Comparison of ENCODE assay signal across 10 cellular contexts in the genomic region with DNA sequence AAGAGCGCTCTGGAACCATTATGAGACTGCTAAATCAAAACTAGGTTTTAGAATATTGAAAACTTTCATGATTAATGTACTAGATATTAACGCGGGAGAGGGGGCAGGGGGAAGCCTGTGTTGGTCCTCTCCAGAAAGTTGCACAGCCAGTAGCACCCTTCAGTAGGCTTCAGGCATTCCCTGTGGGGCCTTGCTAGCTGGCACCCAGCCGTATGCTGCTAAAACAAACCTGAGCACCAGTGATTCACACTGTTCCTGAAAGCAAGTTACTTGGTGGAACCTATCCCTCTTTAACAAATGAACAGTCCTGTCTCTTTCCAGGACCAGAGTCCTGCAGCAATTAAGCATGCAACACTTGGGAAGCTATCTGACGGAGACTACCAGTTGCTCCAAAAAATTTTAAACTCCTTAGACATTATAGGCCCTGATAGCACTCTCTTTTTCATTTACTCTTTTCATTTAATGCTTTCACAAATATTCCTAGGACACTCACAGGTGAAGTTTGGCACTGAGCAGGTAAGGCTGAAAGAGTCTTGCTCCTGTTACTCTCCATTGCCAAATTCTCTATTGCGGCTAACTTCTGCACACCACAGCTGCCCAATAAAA. TPM values are rescaled to one million over a fixed set of nuclear protein-coding genes. Genes with fewer than 3 reads are reported as not detected.
A peak's percentile ranks its signal among the peaks of the same experiment; 100 is the strongest.
DNase-seq lines count a peak whose midpoint lies in the region; ATAC-seq and TF ChIP-seq lines count a peak whose summit lies in the region.
"Had no signal": no experiment of that assay in that cellular context is flagged by ENCODE, and none has a peak within 500 bp of the region (broad histone marks: within the 10 kb centered on the region; RNA-seq: fewer than 3 reads in every experiment).

No MANE protein-coding gene starts in this region.

- POLR2A ChIA-PET in AG04449 (lab: Yijun Ruan, JAX) = interaction anchor here (0.5 to 1.3 kb wide), 3 partner anchors 10 to 292 kb away, joined by 3 to 4 read pairs (median 3); no protein-coding TSS in a partner anchor

- H3K4me3 Mint-ChIP-seq in activated naive CD8-positive, alpha-beta T cell treated with anti-CD3 and anti-CD28 coated beads, Interleukin-2, amount 50 U/mL, for 24 hours = peak overlapping the region; percentile 94

- peak overlapping the region; percentile 91 for H3K9ac ChIP-seq in mesendoderm (ENCODE audit: low read length)

- H3K79me1 ChIP-seq in mesendoderm (ENCODE audit: low read length) = peaks cover 14% of the 10 kb centered on the region

- no peak for ATAC-seq in activated naive CD8-positive, alpha-beta T cell treated with anti-CD3 and anti-CD28 coated beads, Interleukin-2, amount 50 U/mL, for 24 hours
- no peak for ATAC-seq in upper lobe of right lung

- H3K4me2 ChIP-seq in mesendoderm (ENCODE audit: low read length) = no peak overlapping the region

- no peak overlapping the region for H2BK15ac ChIP-seq in mesendoderm (replicated peaks; ENCODE audit: low read depth)

- no peaks in the 10 kb centered on the region for H3K9me3 Mint-ChIP-seq in activated naive CD8-positive, alpha-beta T cell treated with anti-CD3 and anti-CD28 coated beads, Interleukin-2, amount 50 U/mL, for 24 hours

- peaks cover 42% of the 10 kb centered on the region for H3K36me3 ChIP-seq in HAP-1 (replicated peaks)
- peaks cover 4% of the 10 kb centered on the region for H3K36me3 ChIP-seq in mesendoderm (ENCODE audit: control insufficient read depth, insufficient read depth, low read length)
- H3K36me3 ChIP-seq in upper lobe of right lung = peaks cover 36% of the 10 kb centered on the region

- H3K9me3 ChIP-seq in HAP-1 = no peaks in the 10 kb centered on the region
- no peaks in the 10 kb centered on the region for H3K9me3 ChIP-seq in upper lobe of right lung

- no peak overlapping the region for H3K56ac ChIP-seq in mesendoderm (ENCODE audit: low read length)

- intact Hi-C loops in upper lobe of right lung (cut with DNase I) = no loop called here

- H3K4ac ChIP-seq in mesendoderm (ENCODE audit: low read depth, low read length) = no peak overlapping the region

- in situ Hi-C loops in HAP-1 (cut with MboI; ENCODE audit: low sequenced_read_pairs) = no loop called here

- WGBS in mesendoderm (ENCODE audit: extremely low coverage, insufficient coverage, low lambda C conversion rate) = no CpG with 5 or more reads among the region's 6 CpGs

- CTCF ChIA-PET in AG04449 (lab: Yijun Ruan, JAX) = interaction anchor here (1.8 to 9.9 kb wide), 3 partner anchors 11 to 103 kb away, joined by 4 to 161 read pairs (median 28); no protein-coding TSS in a partner anchor

- H3K4me3 ChIP-seq in AG04449 (ENCODE audit: low read depth, low read length) (peak overlapping the region; percentile 97), HAP-1 (peak overlapping the region; percentile 95), mesendoderm (ENCODE audit: low read length) (no peak overlapping the region), upper lobe of right lung (no peak overlapping the region)

- H3K27me3 ChIP-seq in HAP-1 (ENCODE audit: low read depth) (no peaks in the 10 kb centered on the region), mesendoderm (ENCODE audit: insufficient read depth, low read length, poor library complexity) (no peaks in the 10 kb centered on the region), upper lobe of right lung (no peaks in the 10 kb centered on the region)

- DNase-seq in AG04449 (ENCODE audit: low read depth, low spot score) (no peak), HAP-1 (ENCODE audit: low spot score in 2 of 2) (no peak), mesendoderm (no peak), caudate nucleus (lab: John Stamatoyannopoulos, UW) (no peak), upper lobe of right lung (no peak), T1000 (lab: John Stamatoyannopoulos, UW) (no peak), DMS153 treated with DMSO at 0.1 percent for 48 hours (lab: John Stamatoyannopoulos, UW; ENCODE audit: unreplicated experiment) (no peak)
- no peak for DNase-seq in activated naive CD8-positive, alpha-beta T cell treated with anti-CD3 and anti-CD28 coated beads, Interleukin-2, amount 50 U/mL, for 24 hours
- DNase-seq: HCEC 1CT, NCI-H1105 had no signal

- no peak overlapping the region for H3K23ac ChIP-seq in mesendoderm (ENCODE audit: low read length)

- H3K36me3 Mint-ChIP-seq in activated naive CD8-positive, alpha-beta T cell treated with anti-CD3 and anti-CD28 coated beads, Interleukin-2, amount 50 U/mL, for 24 hours (ENCODE audit: low read depth) = peaks cover 56% of the 10 kb centered on the region

- peaks cover 48% of the 10 kb centered on the region for H3K4me1 Mint-ChIP-seq in activated naive CD8-positive, alpha-beta T cell treated with anti-CD3 and anti-CD28 coated beads, Interleukin-2, amount 50 U/mL, for 24 hours

- no peaks in the 10 kb centered on the region for H3K27me3 Mint-ChIP-seq in activated naive CD8-positive, alpha-beta T cell treated with anti-CD3 and anti-CD28 coated beads, Interleukin-2, amount 50 U/mL, for 24 hours

- H4K5ac ChIP-seq in mesendoderm (ENCODE audit: low read length) = no peak overlapping the region

- H3K27ac ChIP-seq in mesendoderm (ENCODE audit: low read depth, low read length) = no peak overlapping the region
- H3K27ac ChIP-seq in caudate nucleus (ENCODE audit: low read depth, low read length) = no peak overlapping the region
- H3K27ac ChIP-seq in upper lobe of right lung = no peak overlapping the region

- H2BK120ac ChIP-seq in mesendoderm (ENCODE audit: low read depth, low read length) = no peak overlapping the region

- H3K79me2 ChIP-seq in mesendoderm (ENCODE audit: control insufficient read depth, insufficient read depth, low read length) = peaks cover 26% of the 10 kb centered on the region

- H4K8ac ChIP-seq in mesendoderm (ENCODE audit: low read depth, low read length) = no peak overlapping the region

- no peak overlapping the region for H2AK5ac ChIP-seq in mesendoderm (ENCODE audit: low read length)

- no peak for TF ChIP-seq CTCF in AG04449 (IDR thresholded peaks at IDR 0.05; ENCODE audit: insufficient read depth, low read length, missing control alignments)
- no peak for TF ChIP-seq CTCF in upper lobe of right lung (IDR thresholded peaks at IDR 0.05)

- peaks cover 24% of the 10 kb centered on the region for H3K4me1 ChIP-seq in HAP-1
- peaks cover 8% of the 10 kb centered on the region for H3K4me1 ChIP-seq in mesendoderm (ENCODE audit: control insufficient read depth, low read depth, low read length)
- peaks cover 31% of the 10 kb centered on the region for H3K4me1 ChIP-seq in upper lobe of right lung

- no peak overlapping the region for H3K18ac ChIP-seq in mesendoderm (ENCODE audit: low read length)

- peak overlapping the region; percentile 88 for H3K27ac Mint-ChIP-seq in activated naive CD8-positive, alpha-beta T cell treated with anti-CD3 and anti-CD28 coated beads, Interleukin-2, amount 50 U/mL, for 24 hours

- H2BK5ac ChIP-seq in mesendoderm (ENCODE audit: low read length) = no peak overlapping the region

RNA-seq across cellular contexts. Expression of a gene that starts 1.2 kb away (rescaled TPM):
- polyA plus RNA-seq in mesendoderm (2013, experiment 1 of 2) = 15.5 TPM
- 16.0 TPM for polyA plus RNA-seq in mesendoderm (2013, experiment 2 of 2)
- 5.3 TPM for total RNA-seq in upper lobe of right lung

RNA-seq across cellular contexts. Expression of a gene that starts 5.3 kb away (rescaled TPM):
- 1,066 TPM for polyA plus RNA-seq in mesendoderm (2013, experiment 1 of 2)
- polyA plus RNA-seq in mesendoderm (2013, experiment 2 of 2) = 1,068 TPM
- total RNA-seq in upper lobe of right lung = 169 TPM

RNA-seq across cellular contexts. Expression of a gene that starts 5.5 kb away (rescaled TPM):
- 17.5 TPM for polyA plus RNA-seq in mesendoderm (2013, experiment 1 of 2)
- polyA plus RNA-seq in mesendoderm (2013, experiment 2 of 2) = 16.4 TPM
- total RNA-seq in upper lobe of right lung = 11.4 TPM

RNA-seq across cellular contexts. Expression of a gene that starts 15.5 kb away (rescaled TPM):
- polyA plus RNA-seq in mesendoderm (2013, experiment 1 of 2) = 58.6 TPM
- 54.5 TPM for polyA plus RNA-seq in mesendoderm (2013, experiment 2 of 2)
- 103 TPM for total RNA-seq in upper lobe of right lung

RNA-seq across cellular contexts. Expression of a gene that starts 58.6 kb away (rescaled TPM):
- polyA plus RNA-seq in mesendoderm (2013, experiment 1 of 2) = 181 TPM
- 171 TPM for polyA plus RNA-seq in mesendoderm (2013, experiment 2 of 2)
- 163 TPM for total RNA-seq in upper lobe of right lung

Comparison
In these comparisons a context has a peak if more than half of its experiments do, and no peak if none do; other contexts are left out.
1. H3K4me3 ChIP-seq: peak in AG04449 (single experiment) and HAP-1 (single experiment); none in mesendoderm (single experiment) and upper lobe of right lung (single experiment).